In the genomic region with DNA sequence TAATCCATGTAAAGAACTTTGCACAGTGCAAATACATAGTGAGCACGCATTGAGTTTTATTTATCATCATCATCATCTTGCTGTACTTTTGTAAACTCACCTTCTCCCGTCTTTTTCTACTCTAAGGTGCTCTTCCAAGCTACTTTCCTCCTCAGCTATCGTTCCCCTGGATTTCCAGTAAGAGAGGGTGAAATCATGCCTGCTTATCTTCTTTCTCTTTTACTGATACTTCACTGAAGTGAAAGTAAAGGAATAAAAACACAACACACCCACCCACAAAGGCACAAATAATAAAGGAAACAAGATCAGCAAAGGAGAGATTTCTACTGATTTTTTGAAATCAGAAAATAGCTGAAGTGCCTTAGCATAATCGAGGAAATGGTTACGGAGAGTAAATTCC, we compare ENCODE assay signal across 1 cellular context.
TF ChIP-seq lines count a peak whose summit lies in the region.

No MANE protein-coding gene starts in this region.

TF ChIP-seq in WTC11, 78 proteins besides CTCF, POLR2A, EP300 and RAD21 (continued from another document):
- TF ChIP-seq, protein P1, sequence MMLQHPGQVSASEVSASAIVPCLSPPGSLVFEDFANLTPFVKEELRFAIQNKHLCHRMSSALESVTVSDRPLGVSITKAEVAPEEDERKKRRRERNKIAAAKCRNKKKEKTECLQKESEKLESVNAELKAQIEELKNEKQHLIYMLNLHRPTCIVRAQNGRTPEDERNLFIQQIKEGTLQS (CRISPR knock-in tag; conservative IDR thresholded peaks at IDR 0.05), result no peak
- TF ChIP-seq, protein P2, sequence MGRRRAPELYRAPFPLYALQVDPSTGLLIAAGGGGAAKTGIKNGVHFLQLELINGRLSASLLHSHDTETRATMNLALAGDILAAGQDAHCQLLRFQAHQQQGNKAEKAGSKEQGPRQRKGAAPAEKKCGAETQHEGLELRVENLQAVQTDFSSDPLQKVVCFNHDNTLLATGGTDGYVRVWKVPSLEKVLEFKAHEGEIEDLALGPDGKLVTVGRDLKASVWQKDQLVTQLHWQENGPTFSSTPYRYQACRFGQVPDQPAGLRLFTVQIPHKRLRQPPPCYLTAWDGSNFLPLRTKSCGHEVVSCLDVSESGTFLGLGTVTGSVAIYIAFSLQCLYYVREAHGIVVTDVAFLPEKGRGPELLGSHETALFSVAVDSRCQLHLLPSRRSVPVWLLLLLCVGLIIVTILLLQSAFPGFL (CRISPR knock-in tag; IDR thresholded peaks at IDR 0.05; ENCODE audit: borderline replicate concordance), result no peak
- TF ChIP-seq FOXJ3 (CRISPR knock-in tag; IDR thresholded peaks at IDR 0.05; ENCODE audit: borderline replicate concordance) (no peak), KAT7 (CRISPR knock-in tag; IDR thresholded peaks at IDR 0.05; ENCODE audit: borderline replicate concordance) (no peak), CREB1 (CRISPR knock-in tag; IDR thresholded peaks at IDR 0.05) (no peak), GTF2I (CRISPR knock-in tag; conservative IDR thresholded peaks at IDR 0.05) (no peak), ZNF416 (CRISPR knock-in tag; IDR thresholded peaks at IDR 0.05) (no peak), ZNF317 (CRISPR knock-in tag; IDR thresholded peaks at IDR 0.05; ENCODE audit: borderline replicate concordance, low read depth) (no peak)
- TF ChIP-seq, protein P3, sequence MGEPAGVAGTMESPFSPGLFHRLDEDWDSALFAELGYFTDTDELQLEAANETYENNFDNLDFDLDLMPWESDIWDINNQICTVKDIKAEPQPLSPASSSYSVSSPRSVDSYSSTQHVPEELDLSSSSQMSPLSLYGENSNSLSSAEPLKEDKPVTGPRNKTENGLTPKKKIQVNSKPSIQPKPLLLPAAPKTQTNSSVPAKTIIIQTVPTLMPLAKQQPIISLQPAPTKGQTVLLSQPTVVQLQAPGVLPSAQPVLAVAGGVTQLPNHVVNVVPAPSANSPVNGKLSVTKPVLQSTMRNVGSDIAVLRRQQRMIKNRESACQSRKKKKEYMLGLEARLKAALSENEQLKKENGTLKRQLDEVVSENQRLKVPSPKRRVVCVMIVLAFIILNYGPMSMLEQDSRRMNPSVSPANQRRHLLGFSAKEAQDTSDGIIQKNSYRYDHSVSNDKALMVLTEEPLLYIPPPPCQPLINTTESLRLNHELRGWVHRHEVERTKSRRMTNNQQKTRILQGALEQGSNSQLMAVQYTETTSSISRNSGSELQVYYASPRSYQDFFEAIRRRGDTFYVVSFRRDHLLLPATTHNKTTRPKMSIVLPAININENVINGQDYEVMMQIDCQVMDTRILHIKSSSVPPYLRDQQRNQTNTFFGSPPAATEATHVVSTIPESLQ (CRISPR knock-in tag; IDR thresholded peaks at IDR 0.05), result no peak
- TF ChIP-seq, protein P4, sequence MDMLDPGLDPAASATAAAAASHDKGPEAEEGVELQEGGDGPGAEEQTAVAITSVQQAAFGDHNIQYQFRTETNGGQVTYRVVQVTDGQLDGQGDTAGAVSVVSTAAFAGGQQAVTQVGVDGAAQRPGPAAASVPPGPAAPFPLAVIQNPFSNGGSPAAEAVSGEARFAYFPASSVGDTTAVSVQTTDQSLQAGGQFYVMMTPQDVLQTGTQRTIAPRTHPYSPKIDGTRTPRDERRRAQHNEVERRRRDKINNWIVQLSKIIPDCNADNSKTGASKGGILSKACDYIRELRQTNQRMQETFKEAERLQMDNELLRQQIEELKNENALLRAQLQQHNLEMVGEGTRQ (CRISPR knock-in tag; IDR thresholded peaks at IDR 0.05), result no peak
- TF ChIP-seq, protein P5, sequence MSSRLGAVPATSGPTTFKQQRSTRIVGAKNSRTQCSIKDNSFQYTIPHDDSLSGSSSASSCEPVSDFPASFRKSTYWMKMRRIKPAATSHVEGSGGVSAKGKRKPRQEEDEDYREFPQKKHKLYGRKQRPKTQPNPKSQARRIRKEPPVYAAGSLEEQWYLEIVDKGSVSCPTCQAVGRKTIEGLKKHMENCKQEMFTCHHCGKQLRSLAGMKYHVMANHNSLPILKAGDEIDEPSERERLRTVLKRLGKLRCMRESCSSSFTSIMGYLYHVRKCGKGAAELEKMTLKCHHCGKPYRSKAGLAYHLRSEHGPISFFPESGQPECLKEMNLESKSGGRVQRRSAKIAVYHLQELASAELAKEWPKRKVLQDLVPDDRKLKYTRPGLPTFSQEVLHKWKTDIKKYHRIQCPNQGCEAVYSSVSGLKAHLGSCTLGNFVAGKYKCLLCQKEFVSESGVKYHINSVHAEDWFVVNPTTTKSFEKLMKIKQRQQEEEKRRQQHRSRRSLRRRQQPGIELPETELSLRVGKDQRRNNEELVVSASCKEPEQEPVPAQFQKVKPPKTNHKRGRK (CRISPR knock-in tag; IDR thresholded peaks at IDR 0.05; ENCODE audit: borderline replicate concordance), result no peak
- TF ChIP-seq, protein P6, sequence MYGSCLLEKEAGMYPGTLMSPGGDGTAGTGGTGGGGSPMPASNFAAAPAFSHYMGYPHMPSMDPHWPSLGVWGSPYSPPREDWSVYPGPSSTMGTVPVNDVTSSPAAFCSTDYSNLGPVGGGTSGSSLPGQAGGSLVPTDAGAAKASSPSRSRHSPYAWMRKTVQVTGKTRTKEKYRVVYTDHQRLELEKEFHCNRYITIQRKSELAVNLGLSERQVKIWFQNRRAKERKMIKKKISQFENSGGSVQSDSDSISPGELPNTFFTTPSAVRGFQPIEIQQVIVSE (CRISPR knock-in tag; IDR thresholded peaks at IDR 0.05; ENCODE audit: borderline replicate concordance), result no peak
- TF ChIP-seq, protein P7, sequence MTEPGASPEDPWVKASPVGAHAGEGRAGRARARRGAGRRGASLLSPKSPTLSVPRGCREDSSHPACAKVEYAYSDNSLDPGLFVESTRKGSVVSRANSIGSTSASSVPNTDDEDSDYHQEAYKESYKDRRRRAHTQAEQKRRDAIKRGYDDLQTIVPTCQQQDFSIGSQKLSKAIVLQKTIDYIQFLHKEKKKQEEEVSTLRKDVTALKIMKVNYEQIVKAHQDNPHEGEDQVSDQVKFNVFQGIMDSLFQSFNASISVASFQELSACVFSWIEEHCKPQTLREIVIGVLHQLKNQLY (CRISPR knock-in tag; IDR thresholded peaks at IDR 0.05), result no peak
TF ChIP-seq in WTC11: peak in this region for 0.
